8 cellular contexts compared by ENCODE assay signal in the genomic region with DNA sequence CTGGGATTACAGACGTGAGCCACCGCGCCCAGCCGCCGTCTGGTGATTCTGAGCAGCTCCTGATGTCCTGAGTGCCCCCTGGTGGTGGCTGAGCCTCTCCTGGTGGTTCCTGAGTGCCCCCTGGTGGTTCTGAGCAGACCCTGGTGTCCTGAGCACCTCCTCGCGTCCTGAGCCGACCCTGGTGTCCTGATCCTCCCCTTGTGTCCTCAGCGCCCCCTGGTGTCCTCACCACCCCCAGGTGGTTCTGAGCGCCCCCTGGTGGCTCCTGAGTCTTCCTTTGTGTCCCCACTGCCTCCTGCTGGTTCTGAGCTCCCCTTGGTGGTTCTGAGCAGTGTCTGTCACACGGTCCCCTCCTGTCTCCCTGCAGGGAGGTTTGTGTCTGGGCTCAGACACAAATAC.
DNase-seq lines count a peak whose midpoint lies in the region; ATAC-seq, FAIRE-seq and TF ChIP-seq lines count a peak whose summit lies in the region.

No MANE protein-coding gene starts in this region.

- H3K4me2 ChIP-seq in DND-41 (ENCODE audit: insufficient read depth, low read length): no peak overlapping the region

- H3K4me1 ChIP-seq in DND-41 (ENCODE audit: insufficient read depth, low read length): no peaks in the 10 kb centered on the region
- H3K4me1 ChIP-seq in small intestine (ENCODE audit: control insufficient read depth in 2 of 2, insufficient read depth in 1 of 2, low read depth in 1 of 2, low read length in 1 of 2): no peaks in the 10 kb centered on the region

- H2AFZ ChIP-seq in DND-41 (ENCODE audit: low read depth, low read length): no peak overlapping the region

- H3K9ac ChIP-seq in DND-41 (ENCODE audit: low read depth, low read length): no peak overlapping the region

- peak overlapping the region; percentile 7; the same call in 1 of the 2 replicates for H3K27ac ChIP-seq in DND-41 (ENCODE audit: low read length)
- H3K27ac ChIP-seq in small intestine (ENCODE audit: low read depth in 1 of 2, low read length in 1 of 2): no peak overlapping the region

- no peaks in the 10 kb centered on the region for H3K79me2 ChIP-seq in DND-41 (ENCODE audit: insufficient read depth, low read length)

- 79 to 86% (median 84%) methylated on average over 11 of the region's 11 CpGs for WGBS in small intestine, 3 donors

- DNase-seq in DND-41 (peak; percentile 70), NCI-H460 (ENCODE audit: extremely low read depth, low read depth) (peak; percentile 12), small intestine (peak; percentile 24), inferior parietal cortex (ENCODE audit: extremely low spot score) (no peak), NCI-H187 (lab: John Stamatoyannopoulos, UW) (no peak)
- peak; percentile 49 for DNase-seq in activated naive CD4-positive, alpha-beta T cell treated with Interleukin-2 at 50 U/mL for 16 hours

- no peaks in the 10 kb centered on the region for H3K27me3 ChIP-seq in DND-41 (ENCODE audit: insufficient read depth, low read length, poor library complexity)
- no peaks in the 10 kb centered on the region for H3K27me3 ChIP-seq in small intestine (ENCODE audit: control insufficient read depth in 2 of 2, insufficient read depth in 2 of 2, low read length in 2 of 2)

- H3K36me3 ChIP-seq in DND-41 (ENCODE audit: insufficient read depth, low read length): no peaks in the 10 kb centered on the region
- H3K36me3 ChIP-seq in small intestine (ENCODE audit: control insufficient read depth in 2 of 2, insufficient read depth in 2 of 2, low read length in 2 of 2): no peaks in the 10 kb centered on the region

- H3K4me3 ChIP-seq in DND-41 (ENCODE audit: low read depth in 1 of 2, low read length in 2 of 2) (no peak overlapping the region), small intestine (ENCODE audit: low read depth in 1 of 2, low read length in 2 of 2) (no peak overlapping the region)

- ATAC-seq in DND-41 (ENCODE audit: insufficient read depth, low read depth) (peak; percentile 62), GM21786 (IDR thresholded peaks at IDR 0.05; ENCODE audit: unreplicated experiment) (peak; percentile 59), GM18870 (IDR thresholded peaks at IDR 0.05; ENCODE audit: unreplicated experiment) (no peak)

- H4K20me1 ChIP-seq in DND-41 (ENCODE audit: insufficient read depth, low read length): no peaks in the 10 kb centered on the region

- H3K9me3 ChIP-seq in DND-41 (ENCODE audit: insufficient read depth, low read length, severe bottlenecking) (no peaks in the 10 kb centered on the region), small intestine (ENCODE audit: control insufficient read depth, low read depth) (no peaks in the 10 kb centered on the region)

- TF ChIP-seq CTCF in DND-41 (IDR thresholded peaks at IDR 0.05; ENCODE audit: borderline replicate concordance, extremely low read depth, low read length, poor library complexity, severe bottlenecking): peak; percentile 80

- FAIRE-seq in small intestine (lab: Jason Lieb, UNC): no peak

Comparison
In these comparisons a context has a peak if more than half of its experiments do, and no peak if none do; other contexts are left out.
1. DNase-seq: peak in DND-41 (single experiment), NCI-H460 (single experiment), activated naive CD4-positive, alpha-beta T cell treated with Interleukin-2 at 50 U/mL for 16 hours (single experiment) and small intestine (single experiment); none in inferior parietal cortex (single experiment) and NCI-H187 (0 of 2).